ENCODE assay signal across 20 cellular contexts in genomic region chr5:54178207-54178606, GRCh38.
"Had no signal": no experiment of that assay in that cellular context is flagged by ENCODE, and none has a peak within 500 bp of the region (broad histone marks: within the 10 kb centered on the region; RNA-seq: fewer than 3 reads in every experiment).

No MANE protein-coding gene starts in this region.

- H3K27me3 ChIP-seq: adrenal gland, cardiac muscle cell, ovary, thyroid gland had no signal

- H3K4me3 ChIP-seq: adrenal gland, cardiac muscle cell, mucosa of descending colon, ovary, psoas muscle, smooth muscle cell, thyroid gland had no signal

- H3K4me3 Mint-ChIP-seq: activated T-helper 1 cell treated with anti-CD3 and anti-CD28 coated beads, Interleukin-12 subunit alpha, Interleukin-12 subunit beta, Interleukin-2, Interleukin-4 antibody, amounts not matched to agents 30 ng/mL and 10 ng/mL and 1 ng/mL, durations not matched to agents 14 hours and 24 hours and 36 hours; effector memory CD8-positive, alpha-beta T cell; naive thymus-derived CD8-positive, alpha-beta T cell; stimulated activated effector memory CD8-positive, alpha-beta T cell treated with anti-CD3 and anti-CD28 coated beads, Interleukin-12 subunit alpha, Interleukin-12 subunit beta, amount 100 ng/mL, for 72 hours had no signal

- ATAC-seq: activated naive CD4-positive, alpha-beta T cell treated with anti-CD3 and anti-CD28 coated beads, Interleukin-2, amount 50 U/mL, for 72 hours; effector memory CD8-positive, alpha-beta T cell; left lobe of liver; naive thymus-derived CD8-positive, alpha-beta T cell; psoas muscle; sciatic nerve; stimulated activated effector memory CD8-positive, alpha-beta T cell treated with anti-CD3 and anti-CD28 coated beads, Interleukin-12 subunit alpha, Interleukin-12 subunit beta, amount 100 ng/mL, for 72 hours had no signal

- DNase-seq: activated CD4-positive, alpha-beta T cell treated with anti-CD3 and anti-CD28 coated beads, Interleukin-2, amount 50 U/mL, for 4 hours; activated gamma-delta T cell treated with Interleukin-2 at 50 U/mL for 16 hours; adrenal gland; effector memory CD8-positive, alpha-beta T cell; foreskin fibroblast; mammary epithelial cell; mucosa of descending colon; naive thymus-derived CD8-positive, alpha-beta T cell; ovary; psoas muscle; stimulated activated CD4-positive, alpha-beta T cell treated with anti-CD3 and anti-CD28 coated beads, Interleukin-4, amount 100 ng/mL, for 24 hours; SW 1271; thyroid gland had no signal

- H3K27ac ChIP-seq: adrenal gland, cardiac muscle cell, ovary, psoas muscle, thyroid gland had no signal

- H3K27me3 Mint-ChIP-seq: effector memory CD8-positive, alpha-beta T cell; naive thymus-derived CD8-positive, alpha-beta T cell had no signal

- H3K27ac Mint-ChIP-seq: activated naive CD4-positive, alpha-beta T cell treated with anti-CD3 and anti-CD28 coated beads, Interleukin-2, amount 50 U/mL, for 72 hours; activated T-helper 1 cell treated with anti-CD3 and anti-CD28 coated beads, Interleukin-12 subunit alpha, Interleukin-12 subunit beta, Interleukin-2, Interleukin-4 antibody, amounts not matched to agents 30 ng/mL and 10 ng/mL and 1 ng/mL, durations not matched to agents 14 hours and 24 hours and 36 hours; stimulated activated effector memory CD8-positive, alpha-beta T cell treated with anti-CD3 and anti-CD28 coated beads, Interleukin-12 subunit alpha, Interleukin-12 subunit beta, amount 100 ng/mL, for 72 hours had no signal

- H3K9me3 Mint-ChIP-seq: activated T-helper 1 cell treated with anti-CD3 and anti-CD28 coated beads, Interleukin-12 subunit alpha, Interleukin-12 subunit beta, Interleukin-2, Interleukin-4 antibody, amounts not matched to agents 30 ng/mL and 10 ng/mL and 1 ng/mL, durations not matched to agents 14 hours and 24 hours and 36 hours; effector memory CD8-positive, alpha-beta T cell; stimulated activated effector memory CD8-positive, alpha-beta T cell treated with anti-CD3 and anti-CD28 coated beads, Interleukin-12 subunit alpha, Interleukin-12 subunit beta, amount 100 ng/mL, for 72 hours had no signal

- H3K36me3 Mint-ChIP-seq: stimulated activated effector memory CD8-positive, alpha-beta T cell treated with anti-CD3 and anti-CD28 coated beads, Interleukin-12 subunit alpha, Interleukin-12 subunit beta, amount 100 ng/mL, for 72 hours had no signal

- H3K4me1 ChIP-seq: psoas muscle had no signal

- H3K36me3 ChIP-seq: adrenal gland, cardiac muscle cell, ovary, thyroid gland had no signal

- H3K9me3 ChIP-seq: adrenal gland, mucosa of descending colon, ovary, psoas muscle, thyroid gland had no signal
